Comparison of ENCODE assay signal across 16 cellular contexts in genomic region chr7:105102557-105103352, GRCh38.
DNase-seq lines count a peak whose midpoint lies in the region; ATAC-seq and TF ChIP-seq lines count a peak whose summit lies in the region.
"Had no signal": no experiment of that assay in that cellular context is flagged by ENCODE, and none has a peak within 500 bp of the region (broad histone marks: within the 10 kb centered on the region; RNA-seq: fewer than 3 reads in every experiment).

No MANE protein-coding gene starts in this region.

- H3K27me3 ChIP-seq in dorsolateral prefrontal cortex (no peaks in the 10 kb centered on the region), Caco-2 (replicated peaks; ENCODE audit: control insufficient read depth, insufficient read depth, low read length) (no peaks in the 10 kb centered on the region)
- H3K27me3 ChIP-seq: pancreas, Peyer's patch, upper lobe of left lung had no signal

- peaks cover 59% of the 10 kb centered on the region for H3K4me1 Mint-ChIP-seq in activated T-cell treated with anti-CD3 and anti-CD28 coated beads, Interleukin-2, amount 50 U/mL, for 24 hours (ENCODE audit: low read depth)
- H3K4me1 Mint-ChIP-seq in nephron = peaks cover 2% of the 10 kb centered on the region
- peaks cover 3% of the 10 kb centered on the region for H3K4me1 Mint-ChIP-seq in Caco-2 (ENCODE audit: low read depth, unreplicated experiment)

- H3K9me3 Mint-ChIP-seq in activated T-cell treated with anti-CD3 and anti-CD28 coated beads, Interleukin-2, amount 50 U/mL, for 24 hours = no peaks in the 10 kb centered on the region
- H3K9me3 Mint-ChIP-seq in nephron = no peaks in the 10 kb centered on the region
- no peaks in the 10 kb centered on the region for H3K9me3 Mint-ChIP-seq in Caco-2 (ENCODE audit: unreplicated experiment)

- no peak overlapping the region for H3K4me3 Mint-ChIP-seq in activated T-cell treated with anti-CD3 and anti-CD28 coated beads, Interleukin-2, amount 50 U/mL, for 24 hours
- H3K4me3 Mint-ChIP-seq in nephron (no peak overlapping the region), Caco-2 (ENCODE audit: unreplicated experiment) (no peak overlapping the region)

- DNase-seq in activated T-cell treated with anti-CD3 and anti-CD28 coated beads, Interleukin-2, amount 50 U/mL, for 24 hours = no peak
- DNase-seq in activated T-cell treated with anti-CD3 and anti-CD28 coated beads, Interleukin-2, amount 50 U/mL, for 48 hours = no peak
- DNase-seq in dorsolateral prefrontal cortex = no peak
- no peak for DNase-seq in Caco-2
- no peak for DNase-seq in cerebellar cortex (ENCODE audit: low spot score)
- DNase-seq in T-helper 1 cell = no peak
- DNase-seq: cerebellar nuclear complex, COR-L47, NCI-H2081, NCI-H526 treated with DMSO at 0.1 percent for 48 hours, pancreas, Peyer's patch, upper lobe of left lung had no signal

- H3K4me1 ChIP-seq in Caco-2 = no peaks in the 10 kb centered on the region
- H3K4me1 ChIP-seq: Peyer's patch, upper lobe of left lung had no signal

- H3K4me3 ChIP-seq in dorsolateral prefrontal cortex = no peak overlapping the region
- no peak overlapping the region for H3K4me3 ChIP-seq in Caco-2 (ENCODE audit: low read depth, low read length)
- H3K4me3 ChIP-seq: pancreas, Peyer's patch, upper lobe of left lung had no signal

- peak overlapping the region; percentile 82 for H3K27ac Mint-ChIP-seq in activated T-cell treated with anti-CD3 and anti-CD28 coated beads, Interleukin-2, amount 50 U/mL, for 24 hours
- H3K27ac Mint-ChIP-seq in nephron (peak overlapping the region; percentile 13 to 63 (median 14)), Caco-2 (ENCODE audit: unreplicated experiment) (no peak overlapping the region)

- no TSS peak for BruUV-seq in Caco-2 (replicated peaks; lab: Mats Ljungman, UMichigan)

- H3K27ac ChIP-seq in dorsolateral prefrontal cortex = peak overlapping the region in 43 of 59 donors; percentile 1 to 70 (median 32)
- H3K27ac ChIP-seq: Peyer's patch, upper lobe of left lung, VCaP had no signal

- no peaks in the 10 kb centered on the region for H3K9me3 ChIP-seq in Caco-2
- H3K9me3 ChIP-seq: pancreas, Peyer's patch, upper lobe of left lung had no signal

- peaks cover 4% of the 10 kb centered on the region for H3K36me3 ChIP-seq in Caco-2 (ENCODE audit: control insufficient read depth, insufficient read depth, low read length)

- intact Hi-C loops in dorsolateral prefrontal cortex (cut with DNase I) = loop anchor here (10.0 kb wide), 2 partner anchors 88 to 118 kb away; partner anchors contain the start of gene KMT2E (in 1 of the 2)
- intact Hi-C loops in Caco-2 (cut with micrococcal nuclease; ENCODE audit: unreplicated experiment) = no loop called here

- ATAC-seq in SK-N-SH treated with all-trans-retinoic acid at 6 μM for 48 hours = no peak; the same call in 2 of the 3 replicates

- CTCF ChIA-PET in Caco-2 (lab: Charles Lee) = no interaction called here

- POLR2A ChIA-PET in Caco-2 (lab: Charles Lee) = no interaction called here

- TF ChIP-seq CTCF in dorsolateral prefrontal cortex (IDR thresholded peaks at IDR 0.05 in 54 of 56, conservative IDR thresholded peaks at IDR 0.05 in 2 of 56; ENCODE audit: low read depth in 1 of 56, partially characterized antibody in 56 of 56) = no peak
- TF ChIP-seq CTCF in nephron (IDR thresholded peaks at IDR 0.05; ENCODE audit: unreplicated experiment in 3 of 3) = no peak
- no peak for TF ChIP-seq CTCF in Caco-2 (IDR thresholded peaks at IDR 0.05; ENCODE audit: insufficient read depth in 1 of 2, low read depth in 1 of 2, low read length in 1 of 2, severe bottlenecking in 1 of 2, unreplicated experiment in 1 of 2)

- H3K27me3 Mint-ChIP-seq in activated T-cell treated with anti-CD3 and anti-CD28 coated beads, Interleukin-2, amount 50 U/mL, for 24 hours = no peaks in the 10 kb centered on the region
- no peaks in the 10 kb centered on the region for H3K27me3 Mint-ChIP-seq in nephron (ENCODE audit: low read depth)
- no peaks in the 10 kb centered on the region for H3K27me3 Mint-ChIP-seq in Caco-2 (ENCODE audit: insufficient read depth, unreplicated experiment)

- H3K36me3 Mint-ChIP-seq in activated T-cell treated with anti-CD3 and anti-CD28 coated beads, Interleukin-2, amount 50 U/mL, for 24 hours (ENCODE audit: low read depth) = peaks cover 86% of the 10 kb centered on the region
- H3K36me3 Mint-ChIP-seq in nephron (ENCODE audit: low read depth) = peaks cover 71% of the 10 kb centered on the region
- peaks cover 81% of the 10 kb centered on the region for H3K36me3 Mint-ChIP-seq in Caco-2 (ENCODE audit: insufficient read depth, unreplicated experiment)

TF ChIP-seq in SK-N-SH treated with all-trans-retinoic acid at 6 μM for 48 hours, 23 proteins besides CTCF, POLR2A, EP300 and RAD21 (continues in another document):
- TF ChIP-seq ISL1 (CRISPR knock-in tag; IDR thresholded peaks at IDR 0.05) (0 out of 2 replicates have a peak, but pooled peaks have one; percentile 10), ARNTL (CRISPR knock-in tag; IDR thresholded peaks at IDR 0.05; ENCODE audit: borderline replicate concordance, low read depth) (no peak), TCF4 (CRISPR knock-in tag; IDR thresholded peaks at IDR 0.05; ENCODE audit: borderline replicate concordance) (peak; percentile 18; the same call in 1 of the 2 replicates), ZNF8 (CRISPR knock-in tag; IDR thresholded peaks at IDR 0.05) (peak; percentile 51; the same call in 1 of the 2 replicates), ZNF565 (CRISPR knock-in tag; conservative IDR thresholded peaks at IDR 0.05; ENCODE audit: low read depth) (no peak), PATZ1 (CRISPR knock-in tag; IDR thresholded peaks at IDR 0.05; ENCODE audit: borderline replicate concordance) (no peak), TSHZ2 (CRISPR knock-in tag; IDR thresholded peaks at IDR 0.05) (no peak), ZFP3 (CRISPR knock-in tag; IDR thresholded peaks at IDR 0.05) (no peak), ZFP30 (CRISPR knock-in tag; IDR thresholded peaks at IDR 0.05) (no peak; the same call in 1 of the 2 replicates), ZC3H10 (CRISPR knock-in tag; IDR thresholded peaks at IDR 0.05) (no peak), BACH2 (CRISPR knock-in tag; IDR thresholded peaks at IDR 0.05; ENCODE audit: borderline replicate concordance) (no peak), CSDC2 (CRISPR knock-in tag; IDR thresholded peaks at IDR 0.05) (no peak), TOX (CRISPR knock-in tag; IDR thresholded peaks at IDR 0.05; ENCODE audit: borderline replicate concordance) (no peak), PPARA (CRISPR knock-in tag; IDR thresholded peaks at IDR 0.05; ENCODE audit: borderline replicate concordance) (no peak), ZNF70 (CRISPR knock-in tag; IDR thresholded peaks at IDR 0.05) (no peak), POU6F1 (CRISPR knock-in tag; IDR thresholded peaks at IDR 0.05; ENCODE audit: borderline replicate concordance, low read depth) (no peak)
